7 cellular contexts compared by ENCODE assay signal in the genomic region with DNA sequence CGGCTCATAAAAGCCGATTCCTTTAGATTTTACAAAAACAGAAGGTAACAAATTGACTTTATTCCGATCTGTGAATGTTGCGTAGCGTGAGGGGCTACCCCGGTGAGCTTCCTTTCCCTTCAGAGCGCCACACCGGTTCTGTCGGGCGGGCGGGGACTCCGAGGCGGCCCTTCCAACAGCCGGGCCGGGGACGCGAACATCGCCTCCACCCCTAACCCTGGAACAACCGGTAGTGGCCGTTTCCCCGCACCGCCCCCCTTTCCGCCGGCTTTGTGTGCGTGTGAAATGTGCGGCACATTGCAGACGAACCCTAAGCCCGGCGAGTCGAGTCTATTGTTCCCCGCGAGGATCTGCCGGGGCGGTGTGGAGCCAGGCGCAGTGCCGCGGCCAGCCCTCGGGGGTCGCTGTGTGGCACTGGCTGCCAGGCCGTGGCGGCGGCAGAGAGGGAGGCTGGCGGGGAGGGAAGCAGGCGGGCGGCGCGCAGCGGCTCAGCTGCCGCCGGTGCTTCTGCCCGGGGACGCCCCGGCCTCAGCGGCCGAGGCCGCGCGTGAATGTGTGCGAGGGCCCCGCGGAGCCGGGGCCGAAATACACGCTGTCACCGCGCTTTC. TPM values are rescaled to one million over a fixed set of nuclear protein-coding genes. Genes with fewer than 3 reads are reported as not detected.
DNase-seq lines count a peak whose midpoint lies in the region; ATAC-seq, FAIRE-seq and TF ChIP-seq lines count a peak whose summit lies in the region.

No MANE protein-coding gene starts in this region.

- H3K27ac ChIP-seq in astrocyte (ENCODE audit: low read depth, low read length) (peak overlapping the region; percentile 94), hepatocyte (peak overlapping the region; percentile 100)

- WGBS in hepatocyte (ENCODE audit: low lambda C conversion rate, missing lambda C conversion rate) = 2% methylated on average over 41 of the region's 66 CpGs

- H2AFZ ChIP-seq in astrocyte (ENCODE audit: low read depth, low read length) = peak overlapping the region; percentile 55
- peak overlapping the region; percentile 74 for H2AFZ ChIP-seq in hepatocyte

- H3K27me3 Mint-ChIP-seq in T-helper 2 cell treated with Interferon-gamma antibody and Interleukin-4, amounts not matched to agents 5 μg/mL and 100 μg/mL, for 36 hours (ENCODE audit: low read depth) = no peaks in the 10 kb centered on the region
- H3K27me3 Mint-ChIP-seq in astrocyte (ENCODE audit: low read depth, unreplicated experiment) = no peaks in the 10 kb centered on the region

- H3K9me2 ChIP-seq in hepatocyte (replicated peaks; ENCODE audit: insufficient read depth) = no peaks in the 10 kb centered on the region

- DNase-seq in GM18507 (ENCODE audit: extremely low spot score, insufficient read length, low read depth) (peak; percentile 51), NCI-H187 treated with DMSO at 0.1 percent for 48 hours (lab: John Stamatoyannopoulos, UW) (peak; percentile 91), astrocyte (ENCODE audit: low read depth) (peak; percentile 93), hepatocyte (ENCODE audit: low spot score) (peak; percentile 97), renal cortical epithelial cell (ENCODE audit: low read depth) (peak; percentile 86)
- DNase-seq in T-helper 2 cell treated with Interferon-gamma antibody and Interleukin-4, amounts not matched to agents 5 μg/mL and 100 μg/mL, for 36 hours (ENCODE audit: low spot score) = peak; percentile 95

- H3K27me3 ChIP-seq in astrocyte (ENCODE audit: insufficient read depth, low read length) (no peaks in the 10 kb centered on the region), hepatocyte (no peaks in the 10 kb centered on the region)

- H3K4me2 ChIP-seq in astrocyte (ENCODE audit: low read length) (peak overlapping the region; percentile 83), hepatocyte (peak overlapping the region; percentile 82)

- peaks cover 61% of the 10 kb centered on the region for H3K79me2 ChIP-seq in astrocyte (ENCODE audit: insufficient read depth, low read length)
- peaks cover 56% of the 10 kb centered on the region for H3K79me2 ChIP-seq in hepatocyte

- H3K9me3 ChIP-seq in astrocyte (ENCODE audit: insufficient read depth, low read depth, low read length) (no peaks in the 10 kb centered on the region), hepatocyte (ENCODE audit: low read depth) (no peaks in the 10 kb centered on the region)

- H3K36me3 ChIP-seq in astrocyte (ENCODE audit: insufficient read depth, low read length) (no peaks in the 10 kb centered on the region), hepatocyte (replicated peaks; ENCODE audit: insufficient read depth, low read depth) (no peaks in the 10 kb centered on the region)

- H3K4me3 ChIP-seq in astrocyte (ENCODE audit: insufficient read depth, low read depth, low read length) (peak overlapping the region; percentile 94), hepatocyte (peak overlapping the region; percentile 92)

- peaks cover 13% of the 10 kb centered on the region for H4K20me1 ChIP-seq in astrocyte (ENCODE audit: insufficient read depth, low read length)
- peaks cover 20% of the 10 kb centered on the region for H4K20me1 ChIP-seq in hepatocyte (ENCODE audit: insufficient read depth, poor library complexity, severe bottlenecking)

- H3K9ac ChIP-seq in astrocyte (ENCODE audit: low read length) = peak overlapping the region; percentile 98

- H3K36me3 Mint-ChIP-seq in T-helper 2 cell treated with Interferon-gamma antibody and Interleukin-4, amounts not matched to agents 5 μg/mL and 100 μg/mL, for 36 hours (ENCODE audit: low read depth) = peaks cover 29% of the 10 kb centered on the region
- no peaks in the 10 kb centered on the region for H3K36me3 Mint-ChIP-seq in astrocyte (ENCODE audit: low read depth, unreplicated experiment)

- peak overlapping the region; percentile 99 for H3K27ac Mint-ChIP-seq in T-helper 2 cell treated with Interferon-gamma antibody and Interleukin-4, amounts not matched to agents 5 μg/mL and 100 μg/mL, for 36 hours
- H3K27ac Mint-ChIP-seq in astrocyte (ENCODE audit: unreplicated experiment) = peak overlapping the region; percentile 97

- H3K4me3 Mint-ChIP-seq in T-helper 2 cell treated with Interferon-gamma antibody and Interleukin-4, amounts not matched to agents 5 μg/mL and 100 μg/mL, for 36 hours = peak overlapping the region; percentile 97
- peak overlapping the region; percentile 93 for H3K4me3 Mint-ChIP-seq in astrocyte (ENCODE audit: unreplicated experiment)

- TF ChIP-seq CTCF in astrocyte (IDR thresholded peaks at IDR 0.05; ENCODE audit: insufficient read depth, low read depth, low read length) (peak; percentile 60), hepatocyte (IDR thresholded peaks at IDR 0.05; ENCODE audit: poor library complexity) (peak; percentile 89)

- ATAC-seq in HG02973 (IDR thresholded peaks at IDR 0.05; ENCODE audit: unreplicated experiment) = peak; percentile 48

- peak; percentile 98 for FAIRE-seq in GM18507 (lab: Jason Lieb, UNC)
- no peak for FAIRE-seq in astrocyte (lab: Jason Lieb, UNC)

- peaks cover 21% of the 10 kb centered on the region for H3K4me1 Mint-ChIP-seq in T-helper 2 cell treated with Interferon-gamma antibody and Interleukin-4, amounts not matched to agents 5 μg/mL and 100 μg/mL, for 36 hours (ENCODE audit: low read depth)
- peaks cover 17% of the 10 kb centered on the region for H3K4me1 Mint-ChIP-seq in astrocyte (ENCODE audit: low read depth, unreplicated experiment)

- peaks cover 8% of the 10 kb centered on the region for H3K4me1 ChIP-seq in astrocyte (ENCODE audit: insufficient read depth, low read length)
- H3K4me1 ChIP-seq in hepatocyte (ENCODE audit: insufficient read depth) = peaks cover 22% of the 10 kb centered on the region

- no peaks in the 10 kb centered on the region for H3K9me3 Mint-ChIP-seq in T-helper 2 cell treated with Interferon-gamma antibody and Interleukin-4, amounts not matched to agents 5 μg/mL and 100 μg/mL, for 36 hours
- no peaks in the 10 kb centered on the region for H3K9me3 Mint-ChIP-seq in astrocyte (ENCODE audit: unreplicated experiment)

RNA-seq across cellular contexts. Expression of gene ARID2, which starts 0.8 kb away (rescaled TPM):
- total RNA-seq in astrocyte = 23.2 and 23.8 TPM in 2 replicates
- total RNA-seq in hepatocyte = 26.8 and 29.7 TPM in 2 replicates
- polyA plus RNA-seq in hepatocyte = 11.9 and 13.2 TPM in 2 replicates
- total RNA-seq in renal cortical epithelial cell = 11.1 and 41.8 TPM in 2 replicates

Comparison
In these comparisons a context has a peak if more than half of its experiments do, and no peak if none do; other contexts are left out.
1. Peak in every context shown above with its lines: DNase-seq, ATAC-seq, H3K4me3 ChIP-seq and H3K27ac ChIP-seq.